In genomic region chr11:63841554-63841953, GRCh38 we compare ENCODE assay signal across 8 cellular contexts. TPM values are rescaled to one million over a fixed set of nuclear protein-coding genes. Genes with fewer than 3 reads are reported as not detected.
A peak's percentile ranks its signal among the peaks of the same experiment; 100 is the strongest.
DNase-seq lines count a peak whose midpoint lies in the region; ATAC-seq and TF ChIP-seq lines count a peak whose summit lies in the region.

No MANE protein-coding gene starts in this region.

- H3K4me3 ChIP-seq in BLaER1 treated with 17β-estradiol and CSF1 and Interleukin-3, amounts not matched to agents 10 nM and 100 nM = peak overlapping the region; percentile 80 to 100 (median 98)
- H3K4me3 ChIP-seq in brain microvascular endothelial cell (ENCODE audit: low read depth, low read length) = peak overlapping the region; percentile 92
- H3K4me3 ChIP-seq in vagina = peak overlapping the region; percentile 15 to 90

- no peaks in the 10 kb centered on the region for H3K9me3 ChIP-seq in BLaER1 treated with 17β-estradiol and CSF1 and Interleukin-3, amounts not matched to agents 10 nM and 100 nM (replicated peaks in 1 of 11)
- no peaks in the 10 kb centered on the region for H3K9me3 ChIP-seq in vagina

- TF ChIP-seq CTCF in brain microvascular endothelial cell (IDR thresholded peaks at IDR 0.05; ENCODE audit: low read depth, low read length, missing control alignments) = no peak
- no peak for TF ChIP-seq CTCF in vagina (IDR thresholded peaks at IDR 0.05)

- H3K4me2 ChIP-seq in BLaER1 treated with 17β-estradiol and CSF1 and Interleukin-3, amounts not matched to agents 10 nM and 100 nM = peak overlapping the region; percentile 92 to 99 (median 96)

- DNase-seq in brain microvascular endothelial cell = no peak
- DNase-seq in memory B cell (ENCODE audit: low spot score in 2 of 2) = no peak
- DNase-seq in vagina (ENCODE audit: extremely low spot score in 2 of 2) = no peak
- no peak for DNase-seq in NCI-H748 (lab: John Stamatoyannopoulos, UW; ENCODE audit: unreplicated experiment)
- no peak for DNase-seq in SW480 (ENCODE audit: low spot score)
- no peak for DNase-seq in activated CD4-positive, alpha-beta T cell treated with anti-CD3 and anti-CD28 coated beads for 1 hour

- no peaks in the 10 kb centered on the region for H3K27me3 ChIP-seq in BLaER1 treated with 17β-estradiol and CSF1 and Interleukin-3, amounts not matched to agents 10 nM and 100 nM
- H3K27me3 ChIP-seq in brain microvascular endothelial cell (replicated peaks) = no peaks in the 10 kb centered on the region
- H3K27me3 ChIP-seq in vagina = no peaks in the 10 kb centered on the region

- no peaks in the 10 kb centered on the region for H3K9me3 Mint-ChIP-seq in memory B cell

- TF ChIP-seq RAD21 in Ishikawa (IDR thresholded peaks at IDR 0.05; ENCODE audit: low read depth) = no peak

- peak overlapping the region; percentile 95 to 98 (median 96); a peak in 21 of 22 replicates for H3K9ac ChIP-seq in BLaER1 treated with 17β-estradiol and CSF1 and Interleukin-3, amounts not matched to agents 10 nM and 100 nM

- peaks cover 18 to 51% (median 39%) of the 10 kb centered on the region in 11 experiments for H3K36me3 ChIP-seq in BLaER1 treated with 17β-estradiol and CSF1 and Interleukin-3, amounts not matched to agents 10 nM and 100 nM
- H3K36me3 ChIP-seq in brain microvascular endothelial cell (replicated peaks) (no peaks in the 10 kb centered on the region), vagina (no peaks in the 10 kb centered on the region)

- H3K27ac Mint-ChIP-seq in memory B cell = peak overlapping the region; percentile 94

- peak overlapping the region in 2 of 11 experiments; percentile 12 to 19; a peak in 4 of 22 replicates for H3K27ac ChIP-seq in BLaER1 treated with 17β-estradiol and CSF1 and Interleukin-3, amounts not matched to agents 10 nM and 100 nM
- H3K27ac ChIP-seq in brain microvascular endothelial cell (no peak overlapping the region), vagina (peak overlapping the region; percentile 94)

- peaks cover 69 to 88% (median 74%) of the 10 kb centered on the region in 11 experiments for H4K20me1 ChIP-seq in BLaER1 treated with 17β-estradiol and CSF1 and Interleukin-3, amounts not matched to agents 10 nM and 100 nM

- H3K27me3 Mint-ChIP-seq in memory B cell = no peaks in the 10 kb centered on the region

- H3K36me3 Mint-ChIP-seq in memory B cell = peaks cover 14% of the 10 kb centered on the region

- no peak for TF ChIP-seq EP300 in Ishikawa (IDR thresholded peaks at IDR 0.05; ENCODE audit: borderline replicate concordance)

- no peak for TF ChIP-seq POLR2A in vagina (IDR thresholded peaks at IDR 0.05)

- H3K4me1 ChIP-seq in BLaER1 treated with 17β-estradiol and CSF1 and Interleukin-3, amounts not matched to agents 10 nM and 100 nM = peaks cover 67 to 79% (median 73%) of the 10 kb centered on the region in 10 experiments
- peaks cover 81% of the 10 kb centered on the region for H3K4me1 ChIP-seq in vagina

- in situ Hi-C loops in brain microvascular endothelial cell (cut with HindIII; ENCODE audit: low pct_ligation_motif_present, low sequenced_read_pairs) = loop anchor here (25.0 kb wide), 1 partner anchor 321 kb away; the partner anchor contains the start of gene MACROD1

- intact Hi-C loops in vagina (cut with DNase I) = no loop called here

- no peak for ATAC-seq in memory B cell (ENCODE audit: low read depth)

- H3K4me3 Mint-ChIP-seq in memory B cell = peak overlapping the region; percentile 97

- peaks cover 50% of the 10 kb centered on the region for H3K4me1 Mint-ChIP-seq in memory B cell

TF ChIP-seq in Ishikawa, 13 proteins besides CTCF, POLR2A, EP300 and RAD21:
- TF ChIP-seq NFIC (IDR thresholded peaks at IDR 0.05) (no peak), TCF12 (IDR thresholded peaks at IDR 0.05; ENCODE audit: low read depth) (no peak), USF1 (IDR thresholded peaks at IDR 0.05) (no peak), FOXM1 (IDR thresholded peaks at IDR 0.05; ENCODE audit: borderline replicate concordance, low read depth) (no peak), TEAD4 (IDR thresholded peaks at IDR 0.05) (peak; percentile 61), CREB1 (IDR thresholded peaks at IDR 0.05; ENCODE audit: low read depth) (no peak), ZBTB7A (IDR thresholded peaks at IDR 0.05; ENCODE audit: low read depth) (no peak), CEBPB (IDR thresholded peaks at IDR 0.05) (no peak), MAX (IDR thresholded peaks at IDR 0.05) (0 out of 2 replicates have a peak, but pooled peaks have one; percentile 16)

RNA-seq across cellular contexts. Expression of gene MARK2, which starts 2.6 kb away (rescaled TPM):
- total RNA-seq in vagina = 35.6 TPM

RNA-seq across cellular contexts. Expression of gene SPINDOC, which starts 28.3 kb away (rescaled TPM):
- total RNA-seq in vagina = 6.6 TPM
